ENCODE assay signal across 8 cellular contexts in genomic region chr6:13012977-13013680, GRCh38.
DNase-seq lines count a peak whose midpoint lies in the region; ATAC-seq and TF ChIP-seq lines count a peak whose summit lies in the region.

No MANE protein-coding gene starts in this region.

- no peaks in the 10 kb centered on the region for H3K36me3 ChIP-seq in neutrophil

- peak; percentile 14 for ATAC-seq in foreskin keratinocyte
- ATAC-seq in HG02973 (IDR thresholded peaks at IDR 0.05; ENCODE audit: unreplicated experiment): no peak

- TF ChIP-seq CTCF in foreskin keratinocyte (conservative IDR thresholded peaks at IDR 0.05) (no peak), neutrophil (IDR thresholded peaks at IDR 0.05) (no peak)

- H3K27ac ChIP-seq in foreskin keratinocyte: no peak overlapping the region
- no peak overlapping the region for H3K27ac ChIP-seq in neutrophil

- no peaks in the 10 kb centered on the region for H3K4me1 ChIP-seq in foreskin keratinocyte
- peaks cover 28 to 34% of the 10 kb centered on the region in 2 experiments for H3K4me1 ChIP-seq in neutrophil (ENCODE audit: control insufficient read depth in 1 of 2, insufficient read depth in 1 of 2, low read depth in 1 of 2, low read length in 1 of 2)

- no peaks in the 10 kb centered on the region for H3K9me3 ChIP-seq in neutrophil

- H3K4me3 ChIP-seq in neutrophil (ENCODE audit: low read depth in 1 of 2, low read length in 1 of 2): peak overlapping the region; percentile 45 to 63

- DNase-seq in ELR (ENCODE audit: low read depth): peak; percentile 35
- DNase-seq in NCI-H69 (lab: John Stamatoyannopoulos, UW): peak; percentile 61
- no peak for DNase-seq in foreskin keratinocyte
- no peak for DNase-seq in GM19240 (ENCODE audit: insufficient read length, low spot score)
- no peak for DNase-seq in hepatic stellate cell (ENCODE audit: low spot score)
- no peak for DNase-seq in NK-92 (lab: John Stamatoyannopoulos, UW; ENCODE audit: unreplicated experiment)

- H3K27me3 ChIP-seq in foreskin keratinocyte: peaks cover 68% of the 10 kb centered on the region
- H3K27me3 ChIP-seq in neutrophil: peaks cover 42% of the 10 kb centered on the region

Comparison
In these comparisons a context has a peak if more than half of its experiments do, and no peak if none do; other contexts are left out.
1. DNase-seq: peak in ELR (single experiment) and NCI-H69 (single experiment); none in foreskin keratinocyte (0 of 2), GM19240 (single experiment), hepatic stellate cell (single experiment) and NK-92 (single experiment).